ENCODE assay signal across 16 cellular contexts in the genomic region with DNA sequence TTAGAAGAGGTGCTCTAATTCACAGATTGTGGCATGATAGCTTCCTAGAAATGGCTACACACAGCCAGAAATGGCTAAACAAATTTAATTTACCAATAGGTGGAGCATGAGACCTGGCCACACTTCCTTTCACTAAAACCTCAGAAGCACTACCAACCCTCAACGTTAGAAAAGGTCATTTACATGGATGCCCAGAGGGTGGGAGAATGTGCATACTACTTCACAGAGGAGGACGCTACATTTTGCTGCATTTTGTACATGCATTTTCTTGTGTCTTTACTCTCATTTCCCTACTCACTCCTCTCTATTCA. TPM values are rescaled to one million over a fixed set of nuclear protein-coding genes. Genes with fewer than 3 reads are reported as not detected.
A peak's percentile ranks its signal among the peaks of the same experiment; 100 is the strongest.
DNase-seq lines count a peak whose midpoint lies in the region; ATAC-seq and TF ChIP-seq lines count a peak whose summit lies in the region.
"Had no signal": no experiment of that assay in that cellular context is flagged by ENCODE, and none has a peak within 500 bp of the region (broad histone marks: within the 10 kb centered on the region; RNA-seq: fewer than 3 reads in every experiment).

No MANE protein-coding gene starts in this region.

- peaks cover 17% of the 10 kb centered on the region for H3K4me1 Mint-ChIP-seq in progenitor cell of endocrine pancreas (ENCODE audit: low read depth)

- intact Hi-C loops in lower leg skin (cut with DNase I; ENCODE audit: low total_unique reads), result no loop called here

- H3K27ac Mint-ChIP-seq in progenitor cell of endocrine pancreas, result no peak overlapping the region

- 58 to 69% methylated on average over 2 of the region's 2 CpGs for WGBS in lower leg skin, 2 donors

- no peak overlapping the region for H3K4me3 Mint-ChIP-seq in progenitor cell of endocrine pancreas (ENCODE audit: low read depth)

- no peak overlapping the region for H3K4me3 ChIP-seq in lower leg skin (ENCODE audit: low read depth, poor library complexity, severe bottlenecking)
- H3K4me3 ChIP-seq: sigmoid colon, tibial artery had no signal

- TF ChIP-seq POLR2A in lower leg skin (IDR thresholded peaks at IDR 0.05), result no peak

- DNase-seq in NCI-H748 (lab: John Stamatoyannopoulos, UW; ENCODE audit: unreplicated experiment), result peak; percentile 74
- no peak for DNase-seq in NCI-H748 treated with DMSO at 0.1 percent for 48 hours (lab: John Stamatoyannopoulos, UW)
- peak; percentile 20 for DNase-seq in NCI-H2081 treated with DMSO at 0.1 percent for 48 hours (lab: John Stamatoyannopoulos, UW)
- DNase-seq in dermis blood vessel endothelial cell, result peak; percentile 66
- no peak for DNase-seq in progenitor cell of endocrine pancreas (ENCODE audit: low spot score, unreplicated experiment)
- DNase-seq in NCI-H510A treated with DMSO at 0.1 percent for 48 hours (lab: John Stamatoyannopoulos, UW), result no peak
- no peak for DNase-seq in lower leg skin (ENCODE audit: low spot score in 2 of 2)
- DNase-seq: DMS 273 treated with DMSO at 0.1 percent for 48 hours, erythroblast, HCEC 1CT, NCI-H2107, sigmoid colon, tibial artery had no signal

- no peaks in the 10 kb centered on the region for H3K27me3 Mint-ChIP-seq in progenitor cell of endocrine pancreas

- no peak for ATAC-seq in GM19467 (IDR thresholded peaks at IDR 0.05; ENCODE audit: unreplicated experiment)

- peaks cover 10% of the 10 kb centered on the region for H3K9me3 Mint-ChIP-seq in progenitor cell of endocrine pancreas (ENCODE audit: low read depth)

- no peaks in the 10 kb centered on the region for H3K36me3 Mint-ChIP-seq in progenitor cell of endocrine pancreas (ENCODE audit: insufficient read depth)

- TF ChIP-seq CTCF in progenitor cell of endocrine pancreas (IDR thresholded peaks at IDR 0.05; ENCODE audit: unreplicated experiment), result peak; percentile 7
- no peak for TF ChIP-seq CTCF in lower leg skin (IDR thresholded peaks at IDR 0.05)

RNA-seq across cellular contexts. Expression of a gene that starts 40.2 kb away (rescaled TPM):
- total RNA-seq in dermis blood vessel endothelial cell (34.9 and 96.0 TPM in 2 replicates), progenitor cell of endocrine pancreas (0.53 and 0.69 TPM in 2 replicates), lower leg skin (1 to 10 TPM in 3 of 4 donors, under 1 TPM in 1; 0.42 to 5.7 (median 2.1) TPM)
- total RNA-seq: IMR-90, myocyte had no signal

RNA-seq across cellular contexts. Expression of a gene that starts 58.1 kb away (rescaled TPM):
- total RNA-seq in dermis blood vessel endothelial cell (1.5 and 2.7 TPM in 2 replicates), progenitor cell of endocrine pancreas (0.17 and 0.20 TPM in 2 replicates), lower leg skin (under 1 TPM in 2 of 4 donors, not detected in 2; 0.10 TPM)
- total RNA-seq: IMR-90, myocyte had no signal

Comparison
In these comparisons a context has a peak if more than half of its experiments do, and no peak if none do; other contexts are left out.
1. DNase-seq: peak in NCI-H748 (single experiment), NCI-H2081 treated with DMSO at 0.1 percent for 48 hours (single experiment) and dermis blood vessel endothelial cell (single experiment); none in NCI-H748 treated with DMSO at 0.1 percent for 48 hours (single experiment), progenitor cell of endocrine pancreas (single experiment), NCI-H510A treated with DMSO at 0.1 percent for 48 hours (single experiment) and lower leg skin (0 of 2).